In genomic region chrX:111376897-111377601, GRCh38 we compare ENCODE assay signal across 19 cellular contexts. TPM values are rescaled to one million over a fixed set of nuclear protein-coding genes. Genes with fewer than 3 reads are reported as not detected.
A peak's percentile ranks its signal among the peaks of the same experiment; 100 is the strongest.
DNase-seq lines count a peak whose midpoint lies in the region; ATAC-seq and TF ChIP-seq lines count a peak whose summit lies in the region.
"Had no signal": no experiment of that assay in that cellular context is flagged by ENCODE, and none has a peak within 500 bp of the region (broad histone marks: within the 10 kb centered on the region; RNA-seq: fewer than 3 reads in every experiment).

No MANE protein-coding gene starts in this region.

- no peaks in the 10 kb centered on the region for H3K79me2 ChIP-seq in hepatocyte

- no peak overlapping the region for H2AFZ ChIP-seq in hepatocyte

- no peaks in the 10 kb centered on the region for H4K20me1 ChIP-seq in hepatocyte (ENCODE audit: insufficient read depth, poor library complexity, severe bottlenecking)

- no peaks in the 10 kb centered on the region for H3K9me3 ChIP-seq in hepatocyte (ENCODE audit: low read depth)
- H3K9me3 ChIP-seq: A549, testis had no signal

- TF ChIP-seq CTCF in hepatocyte (IDR thresholded peaks at IDR 0.05; ENCODE audit: poor library complexity) = no peak

- H3K9me2 ChIP-seq in hepatocyte (replicated peaks; ENCODE audit: insufficient read depth) = no peaks in the 10 kb centered on the region

- H3K4me2 ChIP-seq in hepatocyte = no peak overlapping the region
- H3K4me2 ChIP-seq: A549 had no signal

- H3K36me3 ChIP-seq in hepatocyte (replicated peaks; ENCODE audit: insufficient read depth, low read depth) = no peaks in the 10 kb centered on the region
- H3K36me3 ChIP-seq: WERI-Rb-1 had no signal

- no peaks in the 10 kb centered on the region for H3K27me3 ChIP-seq in hepatocyte
- H3K27me3 ChIP-seq: testis had no signal

- H3K4me3 ChIP-seq in hepatocyte = no peak overlapping the region
- H3K4me3 ChIP-seq: A549, testis had no signal

- peak; percentile 27 for DNase-seq in COLO668 (lab: John Stamatoyannopoulos, UW; ENCODE audit: unreplicated experiment)
- DNase-seq in NCI-H1436 (lab: John Stamatoyannopoulos, UW) = peak; percentile 83
- DNase-seq in NCI-H526 treated with DMSO at 0.1 percent for 48 hours (lab: John Stamatoyannopoulos, UW) = peak; percentile 0
- DNase-seq in hepatocyte (ENCODE audit: low spot score) = peak; percentile 21
- no peak for DNase-seq in activated CD4-positive, alpha-beta T cell treated with anti-CD3 and anti-CD28 coated beads for 4 hours
- DNase-seq in left lobe of liver (ENCODE audit: low spot score) = no peak
- DNase-seq in posterior vena cava (ENCODE audit: low spot score) = no peak
- DNase-seq: activated effector memory CD4-positive, alpha-beta T cell treated with anti-CD3 and anti-CD28 coated beads, Interleukin-2, amount 50 U/mL, for 16 hours; CD8-positive, alpha-beta memory T cell; erythroblast; Kasumi-1; left colon; NCI-H2029 treated with DMSO at 0.1 percent for 48 hours; stimulated activated CD4-positive, alpha-beta T cell treated with anti-CD3 and anti-CD28 coated beads, Interleukin-15, amount 100 ng/mL, for 24 hours; testis; WERI-Rb-1 had no signal

- no peak for ATAC-seq in left lobe of liver
- ATAC-seq in HG03039 (IDR thresholded peaks at IDR 0.05; ENCODE audit: unreplicated experiment) = no peak
- ATAC-seq: A549, left colon had no signal

- no peak overlapping the region for H3K27ac ChIP-seq in hepatocyte
- H3K27ac ChIP-seq: A549, testis, WERI-Rb-1 had no signal

- WGBS in hepatocyte (ENCODE audit: low lambda C conversion rate, missing lambda C conversion rate) = 19% methylated on average over 6 of the region's 6 CpGs

- H3K4me1 ChIP-seq in hepatocyte (ENCODE audit: insufficient read depth) = no peaks in the 10 kb centered on the region
- H3K4me1 ChIP-seq: A549, testis had no signal

- intact Hi-C loops in posterior vena cava (cut with DNase I) = no loop called here

RNA-seq across cellular contexts. Expression of gene DCX, which starts 34.9 kb away (rescaled TPM):
- total RNA-seq in hepatocyte = 1.0 and 1.2 TPM in 2 replicates
- 0.05 and 0.34 TPM in 2 replicates for polyA plus RNA-seq in hepatocyte
- total RNA-seq in left lobe of liver = not detected
- total RNA-seq in posterior vena cava = under 1 TPM in 1 of 2 donors, not detected in 1; 0.10 TPM
- total RNA-seq: CD8-positive, alpha-beta memory T cell; myocyte had no signal
- polyA plus RNA-seq: A549; CD8-positive, alpha-beta memory T cell had no signal

Comparison
In these comparisons a context has a peak if more than half of its experiments do, and no peak if none do; other contexts are left out.
1. DNase-seq: peak in COLO668 (single experiment), NCI-H1436 (single experiment), NCI-H526 treated with DMSO at 0.1 percent for 48 hours (single experiment) and hepatocyte (single experiment); none in activated CD4-positive, alpha-beta T cell treated with anti-CD3 and anti-CD28 coated beads for 4 hours (0 of 2), left lobe of liver (single experiment) and posterior vena cava (single experiment).